1 cellular context compared by ENCODE assay signal in genomic region chr15:60843482-60843881, GRCh38.
TF ChIP-seq lines count a peak whose summit lies in the region.

No MANE protein-coding gene starts in this region.

TF ChIP-seq in HepG2, 621 proteins besides CTCF, POLR2A, EP300 and RAD21 (continued from another document):
- no peak for TF ChIP-seq ZGPAT (CRISPR knock-in tag; IDR thresholded peaks at IDR 0.05)
- TF ChIP-seq, protein P1, sequence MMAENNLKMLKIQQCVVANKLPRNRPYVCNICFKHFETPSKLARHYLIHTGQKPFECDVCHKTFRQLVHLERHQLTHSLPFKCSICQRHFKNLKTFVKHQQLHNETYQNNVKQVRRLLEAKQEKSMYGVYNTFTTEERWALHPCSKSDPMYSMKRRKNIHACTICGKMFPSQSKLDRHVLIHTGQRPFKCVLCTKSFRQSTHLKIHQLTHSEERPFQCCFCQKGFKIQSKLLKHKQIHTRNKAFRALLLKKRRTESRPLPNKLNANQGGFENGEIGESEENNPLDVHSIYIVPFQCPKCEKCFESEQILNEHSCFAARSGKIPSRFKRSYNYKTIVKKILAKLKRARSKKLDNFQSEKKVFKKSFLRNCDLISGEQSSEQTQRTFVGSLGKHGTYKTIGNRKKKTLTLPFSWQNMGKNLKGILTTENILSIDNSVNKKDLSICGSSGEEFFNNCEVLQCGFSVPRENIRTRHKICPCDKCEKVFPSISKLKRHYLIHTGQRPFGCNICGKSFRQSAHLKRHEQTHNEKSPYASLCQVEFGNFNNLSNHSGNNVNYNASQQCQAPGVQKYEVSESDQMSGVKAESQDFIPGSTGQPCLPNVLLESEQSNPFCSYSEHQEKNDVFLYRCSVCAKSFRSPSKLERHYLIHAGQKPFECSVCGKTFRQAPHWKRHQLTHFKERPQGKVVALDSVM (CRISPR knock-in tag; IDR thresholded peaks at IDR 0.05): no peak
- TF ChIP-seq NFRKB (IDR thresholded peaks at IDR 0.05): no peak
- TF ChIP-seq AHR (CRISPR knock-in tag; IDR thresholded peaks at IDR 0.05): no peak
- no peak for TF ChIP-seq JUN (CRISPR knock-in tag; IDR thresholded peaks at IDR 0.05)
- no peak for TF ChIP-seq ELK4 (CRISPR knock-in tag; IDR thresholded peaks at IDR 0.05; ENCODE audit: borderline replicate concordance)
- TF ChIP-seq HMG20B (CRISPR knock-in tag; conservative IDR thresholded peaks at IDR 0.05): no peak
- no peak for TF ChIP-seq ZNF180 (CRISPR knock-in tag; IDR thresholded peaks at IDR 0.05; ENCODE audit: borderline replicate concordance, low read depth)
- TF ChIP-seq ZNF816 (CRISPR knock-in tag; IDR thresholded peaks at IDR 0.05; ENCODE audit: borderline replicate concordance): no peak
TF ChIP-seq in HepG2: peak in this region for 0.
